ENCODE assay signal across 8 cellular contexts in genomic region chr13:104773775-104774174, GRCh38.
DNase-seq lines count a peak whose midpoint lies in the region; ATAC-seq, FAIRE-seq and TF ChIP-seq lines count a peak whose summit lies in the region.

No MANE protein-coding gene starts in this region.

- ATAC-seq in GM18520 (IDR thresholded peaks at IDR 0.05; ENCODE audit: unreplicated experiment) (peak; percentile 56), Panc1 (no peak), HG03571 (IDR thresholded peaks at IDR 0.05; ENCODE audit: unreplicated experiment) (no peak)

- no TSS peak for BruUV-seq in Panc1 (replicated peaks; lab: Mats Ljungman, UMichigan)

- no peaks in the 10 kb centered on the region for H3K27me3 ChIP-seq in Panc1 (ENCODE audit: control insufficient read depth, insufficient read depth, low read length)
- no peaks in the 10 kb centered on the region for H3K27me3 ChIP-seq in small intestine (ENCODE audit: control insufficient read depth in 2 of 2, insufficient read depth in 2 of 2, low read length in 2 of 2)

- WGBS in small intestine, 3 donors, result 49 to 52% (median 51%) methylated on average over 2 of the region's 2 CpGs
- WGBS in lower leg skin, 2 donors, result 44 to 46% methylated on average over 2 of the region's 2 CpGs

- POLR2A ChIA-PET in Panc1 (lab: Charles Lee), result no interaction called here

- no peaks in the 10 kb centered on the region for H3K4me1 ChIP-seq in Panc1 (ENCODE audit: control insufficient read depth, insufficient read depth, low read length)
- H3K4me1 ChIP-seq in small intestine (ENCODE audit: control insufficient read depth in 2 of 2, insufficient read depth in 1 of 2, low read depth in 1 of 2, low read length in 1 of 2), result no peaks in the 10 kb centered on the region

- H3K4me3 ChIP-seq in Panc1 (ENCODE audit: low read depth in 2 of 2, low read length in 2 of 2) (no peak overlapping the region), fibroblast of pulmonary artery (replicated peaks; ENCODE audit: low read depth, low read length) (no peak overlapping the region), small intestine (ENCODE audit: low read depth in 1 of 2, low read length in 2 of 2) (no peak overlapping the region), lower leg skin (ENCODE audit: low read depth, poor library complexity, severe bottlenecking) (no peak overlapping the region)

- peak; percentile 3 for DNase-seq in AG08396 (ENCODE audit: low spot score)
- DNase-seq in HT1080 (ENCODE audit: low read depth), result peak; percentile 57
- no peak for DNase-seq in Panc1 (ENCODE audit: low read depth, low spot score)
- DNase-seq in fibroblast of pulmonary artery (ENCODE audit: low read depth), result peak; percentile 70
- DNase-seq in small intestine, result peak; percentile 27
- DNase-seq in lower leg skin (ENCODE audit: low spot score in 2 of 2), result no peak

- intact Hi-C loops in Panc1 (cut with micrococcal nuclease; ENCODE audit: unreplicated experiment), result no loop called here
- intact Hi-C loops in lower leg skin (cut with DNase I; ENCODE audit: low total_unique reads), result loop anchor here (10.0 kb wide), 1 partner anchor 1761 kb away; the partner anchor contains the start of gene EFNB2

- H3K27ac ChIP-seq in Panc1 (ENCODE audit: low read length) (no peak overlapping the region), small intestine (ENCODE audit: low read depth in 1 of 2, low read length in 1 of 2) (no peak overlapping the region)

- TF ChIP-seq CTCF in Panc1 (IDR thresholded peaks at IDR 0.05) (peak; percentile 47), fibroblast of pulmonary artery (IDR thresholded peaks at IDR 0.05; ENCODE audit: low read length, missing control alignments) (peak; percentile 80), lower leg skin (IDR thresholded peaks at IDR 0.05) (no peak)

- no peak for FAIRE-seq in small intestine (lab: Jason Lieb, UNC)

- TF ChIP-seq POLR2A in lower leg skin (IDR thresholded peaks at IDR 0.05), result no peak

- H3K36me3 ChIP-seq in Panc1 (ENCODE audit: control insufficient read depth, insufficient read depth, low read length), result no peaks in the 10 kb centered on the region
- no peaks in the 10 kb centered on the region for H3K36me3 ChIP-seq in small intestine (ENCODE audit: control insufficient read depth in 2 of 2, insufficient read depth in 2 of 2, low read length in 2 of 2)

- H3K9me3 ChIP-seq in Panc1 (ENCODE audit: control insufficient read depth, insufficient read depth, low read depth, low read length) (no peaks in the 10 kb centered on the region), small intestine (ENCODE audit: control insufficient read depth, low read depth) (no peaks in the 10 kb centered on the region)

- CTCF ChIA-PET in Panc1 (lab: Charles Lee), result interaction anchor here (0.5 to 0.7 kb wide), 2 partner anchors 9 to 1698 kb away, joined by 4 to 6 read pairs; no protein-coding TSS in a partner anchor

- in situ Hi-C loops in Panc1 (cut with HindIII; ENCODE audit: low pct_unique_long_range_greater_than_20kb, low sequenced_read_pairs), result no loop called here

Comparison
In these comparisons a context has a peak if more than half of its experiments do, and no peak if none do; other contexts are left out.
1. DNase-seq: peak in AG08396 (single experiment), HT1080 (single experiment), fibroblast of pulmonary artery (single experiment) and small intestine (single experiment); none in Panc1 (single experiment) and lower leg skin (0 of 2).
2. CTCF ChIP-seq: peak in Panc1 (single experiment) and fibroblast of pulmonary artery (single experiment); none in lower leg skin (0 of 3).